Comparison of ENCODE assay signal across 6 cellular contexts in genomic region chr6:9240861-9241260, GRCh38.
"Had no signal": no experiment of that assay in that cellular context is flagged by ENCODE, and none has a peak within 500 bp of the region (broad histone marks: within the 10 kb centered on the region; RNA-seq: fewer than 3 reads in every experiment).

No MANE protein-coding gene starts in this region.

- H3K9ac ChIP-seq: GM23248 had no signal

- FAIRE-seq: H54 had no signal

- H3K27ac ChIP-seq: GM23248 had no signal

- H3K4me3 ChIP-seq: GM23248 had no signal

- H2AFZ ChIP-seq: GM23248 had no signal

- DNase-seq: GM23248, GOT3, H9, HCEC 1CT, KG1 had no signal
